24 cellular contexts compared by ENCODE assay signal in the genomic region with DNA sequence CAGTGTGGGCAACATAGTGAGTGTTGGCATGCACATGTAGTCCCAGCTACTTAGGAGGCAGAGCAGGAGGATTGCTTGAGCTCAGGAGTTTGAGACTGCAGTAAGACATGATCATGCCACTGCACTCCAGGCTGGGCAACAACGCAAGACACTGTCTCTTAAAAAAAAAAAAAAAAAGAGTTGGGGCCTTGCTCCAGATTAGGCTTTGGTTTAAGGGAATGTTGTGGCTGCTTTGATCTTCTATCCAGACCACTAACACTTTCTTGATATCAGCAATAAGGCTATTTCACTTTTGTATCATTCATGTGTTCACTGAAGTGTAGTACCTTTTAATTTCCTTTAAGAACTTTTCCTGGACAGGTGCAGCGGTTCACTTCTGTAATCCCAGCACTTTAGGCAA. TPM values are rescaled to one million over a fixed set of nuclear protein-coding genes. Genes with fewer than 3 reads are reported as not detected.
DNase-seq lines count a peak whose midpoint lies in the region; ATAC-seq, FAIRE-seq and TF ChIP-seq lines count a peak whose summit lies in the region.
"Had no signal": no experiment of that assay in that cellular context is flagged by ENCODE, and none has a peak within 500 bp of the region (broad histone marks: within the 10 kb centered on the region; RNA-seq: fewer than 3 reads in every experiment).

No MANE protein-coding gene starts in this region.

- TF ChIP-seq CTCF in HepG2 (CRISPR knock-in tag; IDR thresholded peaks at IDR 0.05) (no peak), right lobe of liver (IDR thresholded peaks at IDR 0.05) (no peak), DOHH2 (IDR thresholded peaks at IDR 0.05; ENCODE audit: low read depth, low read length, poor library complexity, severe bottlenecking) (no peak), activated B cell treated with CpG ODN at 0.5 μM for 24 hours (IDR thresholded peaks at IDR 0.05) (no peak)

- CTCF ChIA-PET in HepG2 (lab: Yijun Ruan, JAX; ENCODE audit: low intra/inter-chr PET ratio, low total read pairs), result no interaction called here
- CTCF ChIA-PET in activated B cell treated with CpG ODN at 0.5 μM for 24 hours (lab: Charles Lee), result no interaction called here

- in situ Hi-C loops in HepG2 (cut with HindIII; ENCODE audit: extremely low pct_ligation_motif_present, low pct_unique_long_range_greater_than_20kb), result loop anchor here (25.0 kb wide), 1 partner anchor 815 kb away; a partner anchor contains a TSS

- H3K27ac Mint-ChIP-seq in activated B cell treated with CpG ODN at 0.5 μM for 24 hours, result peak overlapping the region; percentile 35
- H3K27ac Mint-ChIP-seq: CD8-positive, alpha-beta T cell; HFFc6 had no signal

- no peak for TF ChIP-seq POLR2A in HepG2 (IDR thresholded peaks at IDR 0.05; ENCODE audit: insufficient read depth in 1 of 2, low read depth in 2 of 2, low read length in 2 of 2)
- TF ChIP-seq POLR2A in right lobe of liver (IDR thresholded peaks at IDR 0.05), result no peak

- POLR2A ChIA-PET in HepG2 (lab: Yijun Ruan, JAX) (interaction anchor here (2.4 to 22.7 kb wide), 5 partner anchors 6 to 34 kb away, joined by 14 to 977 read pairs (median 33); a partner anchor contains a TSS), activated B cell treated with CpG ODN at 0.5 μM for 24 hours (lab: Charles Lee) (interaction anchor here (2.3 to 2.9 kb wide), 2 partner anchors 8 to 12 kb away, joined by 17 to 22 read pairs; a partner anchor contains a TSS)

- no peaks in the 10 kb centered on the region for H3K27me3 ChIP-seq in HepG2 (ENCODE audit: control insufficient read depth in 1 of 2, insufficient read depth in 2 of 2, low read length in 2 of 2)
- H3K27me3 ChIP-seq in right lobe of liver, result no peaks in the 10 kb centered on the region
- H3K27me3 ChIP-seq in BLaER1, result no peaks in the 10 kb centered on the region
- H3K27me3 ChIP-seq in DOHH2 (ENCODE audit: control insufficient read depth, low read length), result no peaks in the 10 kb centered on the region
- H3K27me3 ChIP-seq: BE2C had no signal

- ATAC-seq in HepG2, result no peak
- no peak for ATAC-seq in right lobe of liver
- ATAC-seq in activated B cell treated with CpG ODN at 0.5 μM for 24 hours (ENCODE audit: low read depth), result no peak
- ATAC-seq: CD8-positive, alpha-beta T cell had no signal

- no peak overlapping the region for H3K4me3 Mint-ChIP-seq in activated B cell treated with CpG ODN at 0.5 μM for 24 hours
- H3K4me3 Mint-ChIP-seq: CD4-positive, CD25-positive, alpha-beta regulatory T cell; CD8-positive, alpha-beta T cell; HFFc6 had no signal

- H3K4me1 Mint-ChIP-seq in activated B cell treated with CpG ODN at 0.5 μM for 24 hours, result peaks cover 40% of the 10 kb centered on the region

- H3K4me1 ChIP-seq in HepG2 (ENCODE audit: insufficient read depth, low read length), result peaks cover 37% of the 10 kb centered on the region
- H3K4me1 ChIP-seq in right lobe of liver, result peaks cover 0 to 31% (median 14%) of the 10 kb centered on the region in 4 donors
- H3K4me1 ChIP-seq in BLaER1, result peaks cover 47% of the 10 kb centered on the region
- H3K4me1 ChIP-seq in DOHH2 (ENCODE audit: control insufficient read depth, low read length), result peaks cover 15% of the 10 kb centered on the region
- H3K4me1 ChIP-seq: BE2C, Caco-2, HAP-1 had no signal

- WGBS in HepG2 (ENCODE audit: low lambda C conversion rate), result 95% methylated on average over 2 of the region's 2 CpGs
- 94% methylated on average over 2 of the region's 2 CpGs for WGBS in right lobe of liver (ENCODE audit: insufficient coverage, low coverage, low lambda C conversion rate, missing lambda C conversion rate)

- H3K27me3 Mint-ChIP-seq in activated B cell treated with CpG ODN at 0.5 μM for 24 hours, result no peaks in the 10 kb centered on the region
- H3K27me3 Mint-ChIP-seq: CD4-positive, CD25-positive, alpha-beta regulatory T cell had no signal

- H3K36me3 Mint-ChIP-seq in activated B cell treated with CpG ODN at 0.5 μM for 24 hours (ENCODE audit: low read depth), result peaks cover 22% of the 10 kb centered on the region

- no peak for FAIRE-seq in HepG2 (lab: Jason Lieb, UNC)
- FAIRE-seq: GM12892, H54 had no signal

- H3K36me3 ChIP-seq in HepG2 (replicated peaks in 1 of 2; ENCODE audit: control insufficient read depth in 1 of 2, insufficient read depth in 2 of 2, low read length in 2 of 2), result peaks cover 15 to 16% of the 10 kb centered on the region in 2 experiments
- peaks cover 0 to 17% (median 4%) of the 10 kb centered on the region in 4 donors for H3K36me3 ChIP-seq in right lobe of liver
- peaks cover 23% of the 10 kb centered on the region for H3K36me3 ChIP-seq in BLaER1
- peaks cover 11% of the 10 kb centered on the region; the same call in 1 of the 2 replicates for H3K36me3 ChIP-seq in DOHH2 (ENCODE audit: control insufficient read depth, low read length)
- H3K36me3 ChIP-seq: BE2C had no signal

- H3K9me3 ChIP-seq in HepG2 (ENCODE audit: low read length) (no peaks in the 10 kb centered on the region), right lobe of liver (no peaks in the 10 kb centered on the region), BLaER1 (no peaks in the 10 kb centered on the region), DOHH2 (ENCODE audit: control insufficient read depth, insufficient read depth, low read length) (no peaks in the 10 kb centered on the region)
- H3K9me3 ChIP-seq: BE2C, Caco-2, HAP-1 had no signal

- H3K4me2 ChIP-seq in HepG2 (ENCODE audit: low read depth, low read length), result no peak overlapping the region
- H3K4me2 ChIP-seq in BLaER1, result peak overlapping the region; percentile 41
- H3K4me2 ChIP-seq in DOHH2 (ENCODE audit: low read length), result peak overlapping the region; percentile 28

- TF ChIP-seq RAD21 in HepG2 (CRISPR knock-in tag; IDR thresholded peaks at IDR 0.05), result no peak

- DNase-seq in HepG2 (ENCODE audit: low spot score) (no peak), right lobe of liver (no peak), activated B cell treated with CpG ODN at 0.5 μM for 24 hours (no peak), Ammon's horn (ENCODE audit: low spot score) (no peak), NCI-H1930 (lab: John Stamatoyannopoulos, UW) (no peak), mucosa of gallbladder (ENCODE audit: low spot score) (no peak)
- DNase-seq: BE2C; Caco-2; CD4-positive, CD25-positive, alpha-beta regulatory T cell; CD8-positive, alpha-beta T cell; DMS153; DND-41; EL; GDM1; GOT3; HFFc6 had no signal

- no peaks in the 10 kb centered on the region for H3K9me2 ChIP-seq in DOHH2 (replicated peaks; ENCODE audit: control insufficient read depth, low read length)

- no peak overlapping the region for H3K4me3 ChIP-seq in HepG2 (replicated peaks in 1 of 3; ENCODE audit: insufficient read depth in 1 of 3, low read depth in 2 of 3, low read length in 3 of 3)
- H3K4me3 ChIP-seq in right lobe of liver, result no peak overlapping the region
- H3K4me3 ChIP-seq in BLaER1, result no peak overlapping the region
- no peak overlapping the region for H3K4me3 ChIP-seq in DOHH2 (ENCODE audit: low read length)
- H3K4me3 ChIP-seq: HAP-1 had no signal

- BruUV-seq in HepG2 (replicated peaks; lab: Mats Ljungman, UMichigan), result no TSS peak

- intact Hi-C loops in HepG2 (cut with micrococcal nuclease; ENCODE audit: unreplicated experiment) (no loop called here), right lobe of liver (cut with DNase I) (no loop called here), activated B cell treated with CpG ODN at 0.5 μM for 24 hours (cut with micrococcal nuclease) (no loop called here)

- H3K9me3 Mint-ChIP-seq in activated B cell treated with CpG ODN at 0.5 μM for 24 hours, result no peaks in the 10 kb centered on the region
- H3K9me3 Mint-ChIP-seq: CD4-positive, CD25-positive, alpha-beta regulatory T cell; CD8-positive, alpha-beta T cell; HFFc6 had no signal

- no peaks in the 10 kb centered on the region for H4K20me1 ChIP-seq in HepG2 (ENCODE audit: insufficient read depth, low read length)
- H4K20me1 ChIP-seq in BLaER1, result no peaks in the 10 kb centered on the region
- no peaks in the 10 kb centered on the region for H4K20me1 ChIP-seq in DOHH2 (ENCODE audit: control insufficient read depth, insufficient read depth, low read depth, low read length)

- H3K27ac ChIP-seq in HepG2 (ENCODE audit: extremely low read length, insufficient read depth, low read length), result no peak overlapping the region
- no peak overlapping the region for H3K27ac ChIP-seq in right lobe of liver
- H3K27ac ChIP-seq in BLaER1, result no peak overlapping the region
- no peak overlapping the region for H3K27ac ChIP-seq in DOHH2 (ENCODE audit: low read depth, low read length)
- H3K27ac ChIP-seq: C4-2B had no signal

- H3F3A ChIP-seq in DOHH2 (ENCODE audit: control insufficient read depth, insufficient read depth), result peaks cover 11% of the 10 kb centered on the region; the same call in 1 of the 2 replicates

- H3K9ac ChIP-seq in HepG2 (ENCODE audit: insufficient read depth, low read depth, low read length) (no peak overlapping the region), BLaER1 (no peak overlapping the region)

- H3K79me2 ChIP-seq in HepG2 (ENCODE audit: insufficient read depth, low read length) (no peaks in the 10 kb centered on the region), DOHH2 (ENCODE audit: control insufficient read depth, low read length) (no peaks in the 10 kb centered on the region)

- no peak overlapping the region for H2AFZ ChIP-seq in HepG2 (ENCODE audit: low read length)

- TF ChIP-seq EP300 in HepG2 (IDR thresholded peaks at IDR 0.05; ENCODE audit: low read depth in 2 of 2, low read length in 2 of 2) (no peak), HepG2 (CRISPR knock-in tag; IDR thresholded peaks at IDR 0.05; ENCODE audit: borderline replicate concordance) (no peak)

RNA-seq across cellular contexts. Expression of a gene that starts 2.8 kb away (rescaled TPM):
- total RNA-seq in HepG2 (2016; rRNA removed; fragmentation: Illumina TruSeq; extraction: Trizol) (3.1 and 5.8 TPM in 2 replicates), right lobe of liver (10 to 100 TPM in 3 of 6 experiments, 1 to 10 TPM in 3; 1.5 to 32.5 (median 9.3) TPM), activated B cell treated with CpG ODN at 0.5 μM for 24 hours (2.3 and 2.4 TPM in 2 replicates), mucosa of gallbladder (0.81 TPM)
- total RNA-seq in HepG2 (2016; cell fraction: cytosol; rRNA removed; fragmentation: Illumina TruSeq; extraction: Trizol; ENCODE audit: low read depth), result 2.1 and 4.3 TPM in 2 replicates
- total RNA-seq in HepG2 (2016; cell fraction: insoluble cytoplasmic fraction; rRNA removed; fragmentation: Illumina TruSeq; extraction: Trizol), result 4.0 and 5.2 TPM in 2 replicates
- total RNA-seq in HepG2 (2016; cell fraction: membrane; rRNA removed; fragmentation: Illumina TruSeq; extraction: Trizol), result 2.2 and 3.3 TPM in 2 replicates
- 4.1 and 5.6 TPM in 2 replicates for total RNA-seq in HepG2 (2016; cell fraction: nucleus; rRNA removed; fragmentation: Illumina TruSeq; extraction: Trizol)
- polyA plus RNA-seq in HepG2 (2011; rRNA removed), result 2.7 and 3.6 TPM in 2 replicates
- 2.3 and 4.4 TPM in 2 replicates for polyA plus RNA-seq in HepG2 (2011; cell fraction: cytosol; rRNA removed)
- polyA plus RNA-seq in HepG2 (2011; cell fraction: nucleus; rRNA removed), result 11.8 and 15.0 TPM in 2 replicates
- polyA plus RNA-seq in HepG2 (2012), result 2.5 and 2.7 TPM in 2 replicates
- polyA plus RNA-seq in HepG2 (2016; cell fraction: cytosol; fragmentation: Illumina TruSeq; extraction: Trizol; ENCODE audit: low read depth), result 3.0 and 3.4 TPM in 2 replicates
- polyA plus RNA-seq in HepG2 (2016; cell fraction: insoluble cytoplasmic fraction; fragmentation: Illumina TruSeq; extraction: Trizol; ENCODE audit: low read depth), result 2.7 and 3.0 TPM in 2 replicates
- 1.9 and 2.4 TPM in 2 replicates for polyA plus RNA-seq in HepG2 (2016; cell fraction: membrane; fragmentation: Illumina TruSeq; extraction: Trizol; ENCODE audit: low read depth)
- polyA plus RNA-seq in HepG2 (2016; cell fraction: nucleus; fragmentation: Illumina TruSeq; extraction: Trizol; ENCODE audit: insufficient read depth, low read depth), result 6.4 and 7.9 TPM in 2 replicates
- 1.6 and 7.9 TPM in 2 replicates for polyA minus RNA-seq in HepG2 (2011; rRNA and poly(A)+ RNA removed; ENCODE audit: low replicate concordance)
- polyA minus RNA-seq in HepG2 (2011; cell fraction: cytosol; rRNA and poly(A)+ RNA removed), result 2.1 TPM in 2 replicates
- 3.9 and 4.2 TPM in 2 replicates for polyA minus RNA-seq in HepG2 (2011; cell fraction: nucleus; rRNA and poly(A)+ RNA removed)
- total RNA-seq: A172, A673, HFFc6 had no signal

RNA-seq across cellular contexts. Expression of a gene that starts 8.3 kb away (rescaled TPM):
- total RNA-seq in HepG2 (2016; rRNA removed; fragmentation: Illumina TruSeq; extraction: Trizol) (608 and 713 TPM in 2 replicates), right lobe of liver (100 to 1,000 TPM in 4 of 6 experiments, 10 to 100 TPM in 2; 81.7 to 119 (median 107) TPM), activated B cell treated with CpG ODN at 0.5 μM for 24 hours (406 and 449 TPM in 2 replicates), mucosa of gallbladder (161 TPM)
- total RNA-seq in HepG2 (2016; cell fraction: cytosol; rRNA removed; fragmentation: Illumina TruSeq; extraction: Trizol; ENCODE audit: low read depth), result 168 and 169 TPM in 2 replicates
- total RNA-seq in HepG2 (2016; cell fraction: insoluble cytoplasmic fraction; rRNA removed; fragmentation: Illumina TruSeq; extraction: Trizol), result 588 and 713 TPM in 2 replicates
- total RNA-seq in HepG2 (2016; cell fraction: membrane; rRNA removed; fragmentation: Illumina TruSeq; extraction: Trizol), result 219 and 226 TPM in 2 replicates
- total RNA-seq in HepG2 (2016; cell fraction: nucleus; rRNA removed; fragmentation: Illumina TruSeq; extraction: Trizol), result 227 and 232 TPM in 2 replicates
- polyA plus RNA-seq in HepG2 (2011; rRNA removed), result 144 and 159 TPM in 2 replicates
- 166 and 205 TPM in 2 replicates for polyA plus RNA-seq in HepG2 (2011; cell fraction: cytosol; rRNA removed)
- polyA plus RNA-seq in HepG2 (2011; cell fraction: nucleus; rRNA removed), result 178 and 230 TPM in 2 replicates
- 318 and 352 TPM in 2 replicates for polyA plus RNA-seq in HepG2 (2012)
- 166 and 179 TPM in 2 replicates for polyA plus RNA-seq in HepG2 (2016; cell fraction: cytosol; fragmentation: Illumina TruSeq; extraction: Trizol; ENCODE audit: low read depth)
- polyA plus RNA-seq in HepG2 (2016; cell fraction: insoluble cytoplasmic fraction; fragmentation: Illumina TruSeq; extraction: Trizol; ENCODE audit: low read depth), result 679 and 694 TPM in 2 replicates
- 175 and 190 TPM in 2 replicates for polyA plus RNA-seq in HepG2 (2016; cell fraction: membrane; fragmentation: Illumina TruSeq; extraction: Trizol; ENCODE audit: low read depth)
- polyA plus RNA-seq in HepG2 (2016; cell fraction: nucleus; fragmentation: Illumina TruSeq; extraction: Trizol; ENCODE audit: insufficient read depth, low read depth), result 333 and 365 TPM in 2 replicates
- 25.5 and 44.3 TPM in 2 replicates for polyA minus RNA-seq in HepG2 (2011; rRNA and poly(A)+ RNA removed; ENCODE audit: low replicate concordance)
- 59.6 and 69.7 TPM in 2 replicates for polyA minus RNA-seq in HepG2 (2011; cell fraction: cytosol; rRNA and poly(A)+ RNA removed)
- 42.1 and 46.1 TPM in 2 replicates for polyA minus RNA-seq in HepG2 (2011; cell fraction: nucleus; rRNA and poly(A)+ RNA removed)

RNA-seq across cellular contexts. Expression of a gene that starts 12.9 kb away (rescaled TPM):
- total RNA-seq in HepG2 (2016; rRNA removed; fragmentation: Illumina TruSeq; extraction: Trizol) (4.7 and 5.2 TPM in 2 replicates), right lobe of liver (1 to 10 TPM; 1.4 to 2.9 (median 2.1) TPM), activated B cell treated with CpG ODN at 0.5 μM for 24 hours (5.4 and 5.5 TPM in 2 replicates), mucosa of gallbladder (2.8 TPM)
- total RNA-seq in HepG2 (2016; cell fraction: cytosol; rRNA removed; fragmentation: Illumina TruSeq; extraction: Trizol; ENCODE audit: low read depth), result 6.6 and 7.1 TPM in 2 replicates
- 4.7 and 5.6 TPM in 2 replicates for total RNA-seq in HepG2 (2016; cell fraction: insoluble cytoplasmic fraction; rRNA removed; fragmentation: Illumina TruSeq; extraction: Trizol)
- total RNA-seq in HepG2 (2016; cell fraction: membrane; rRNA removed; fragmentation: Illumina TruSeq; extraction: Trizol), result 9.2 and 10.6 TPM in 2 replicates
- 3.4 and 5.1 TPM in 2 replicates for total RNA-seq in HepG2 (2016; cell fraction: nucleus; rRNA removed; fragmentation: Illumina TruSeq; extraction: Trizol)
- 2.5 and 3.4 TPM in 2 replicates for polyA plus RNA-seq in HepG2 (2011; rRNA removed)
- 2.9 and 5.2 TPM in 2 replicates for polyA plus RNA-seq in HepG2 (2011; cell fraction: cytosol; rRNA removed)
- polyA plus RNA-seq in HepG2 (2011; cell fraction: nucleus; rRNA removed), result 3.5 and 3.9 TPM in 2 replicates
- 2.2 and 2.5 TPM in 2 replicates for polyA plus RNA-seq in HepG2 (2012)
- polyA plus RNA-seq in HepG2 (2016; cell fraction: cytosol; fragmentation: Illumina TruSeq; extraction: Trizol; ENCODE audit: low read depth), result 3.4 and 5.1 TPM in 2 replicates
- polyA plus RNA-seq in HepG2 (2016; cell fraction: insoluble cytoplasmic fraction; fragmentation: Illumina TruSeq; extraction: Trizol; ENCODE audit: low read depth), result 4.5 and 4.7 TPM in 2 replicates
- 6.1 and 7.7 TPM in 2 replicates for polyA plus RNA-seq in HepG2 (2016; cell fraction: membrane; fragmentation: Illumina TruSeq; extraction: Trizol; ENCODE audit: low read depth)
- polyA plus RNA-seq in HepG2 (2016; cell fraction: nucleus; fragmentation: Illumina TruSeq; extraction: Trizol; ENCODE audit: insufficient read depth, low read depth), result 3.5 and 4.8 TPM in 2 replicates
- polyA minus RNA-seq in HepG2 (2011; rRNA and poly(A)+ RNA removed; ENCODE audit: low replicate concordance), result 0.58 and 9.0 TPM in 2 replicates
- 3.0 and 3.9 TPM in 2 replicates for polyA minus RNA-seq in HepG2 (2011; cell fraction: cytosol; rRNA and poly(A)+ RNA removed)
- 6.1 and 6.6 TPM in 2 replicates for polyA minus RNA-seq in HepG2 (2011; cell fraction: nucleus; rRNA and poly(A)+ RNA removed)
- total RNA-seq: A172 had no signal

RNA-seq across cellular contexts. Expression of a gene that starts 13.1 kb away (rescaled TPM):
- 257 and 342 TPM in 2 replicates for total RNA-seq in HepG2 (2016; rRNA removed; fragmentation: Illumina TruSeq; extraction: Trizol)
- total RNA-seq in HepG2 (2016; cell fraction: cytosol; rRNA removed; fragmentation: Illumina TruSeq; extraction: Trizol; ENCODE audit: low read depth), result 34.1 and 39.6 TPM in 2 replicates
- total RNA-seq in HepG2 (2016; cell fraction: insoluble cytoplasmic fraction; rRNA removed; fragmentation: Illumina TruSeq; extraction: Trizol), result 258 and 327 TPM in 2 replicates
- 160 and 166 TPM in 2 replicates for total RNA-seq in HepG2 (2016; cell fraction: membrane; rRNA removed; fragmentation: Illumina TruSeq; extraction: Trizol)
- 174 and 191 TPM in 2 replicates for total RNA-seq in HepG2 (2016; cell fraction: nucleus; rRNA removed; fragmentation: Illumina TruSeq; extraction: Trizol)
- polyA plus RNA-seq in HepG2 (2011; rRNA removed), result 150 and 176 TPM in 2 replicates
- polyA plus RNA-seq in HepG2 (2011; cell fraction: cytosol; rRNA removed), result 134 and 153 TPM in 2 replicates
- polyA plus RNA-seq in HepG2 (2011; cell fraction: nucleus; rRNA removed), result 221 and 233 TPM in 2 replicates
- polyA plus RNA-seq in HepG2 (2012), result 123 and 142 TPM in 2 replicates
- polyA plus RNA-seq in HepG2 (2016; cell fraction: cytosol; fragmentation: Illumina TruSeq; extraction: Trizol; ENCODE audit: low read depth), result 37.7 and 39.7 TPM in 2 replicates
- 251 and 268 TPM in 2 replicates for polyA plus RNA-seq in HepG2 (2016; cell fraction: insoluble cytoplasmic fraction; fragmentation: Illumina TruSeq; extraction: Trizol; ENCODE audit: low read depth)
- polyA plus RNA-seq in HepG2 (2016; cell fraction: membrane; fragmentation: Illumina TruSeq; extraction: Trizol; ENCODE audit: low read depth), result 114 and 116 TPM in 2 replicates
- polyA plus RNA-seq in HepG2 (2016; cell fraction: nucleus; fragmentation: Illumina TruSeq; extraction: Trizol; ENCODE audit: insufficient read depth, low read depth), result 253 and 275 TPM in 2 replicates
- polyA minus RNA-seq in HepG2 (2011; rRNA and poly(A)+ RNA removed; ENCODE audit: low replicate concordance), result 74.6 and 273 TPM in 2 replicates
- 98.7 and 103 TPM in 2 replicates for polyA minus RNA-seq in HepG2 (2011; cell fraction: cytosol; rRNA and poly(A)+ RNA removed)
- polyA minus RNA-seq in HepG2 (2011; cell fraction: nucleus; rRNA and poly(A)+ RNA removed), result 146 and 181 TPM in 2 replicates
- total RNA-seq in right lobe of liver, result 100 to 1,000 TPM in 3 of 6 experiments, 10 to 100 TPM in 3; 65.9 to 180 (median 103) TPM
- 84.3 and 86.5 TPM in 2 replicates for total RNA-seq in activated B cell treated with CpG ODN at 0.5 μM for 24 hours
- 91.8 TPM for total RNA-seq in mucosa of gallbladder

RNA-seq across cellular contexts. Expression of a gene that starts 13.7 kb away (rescaled TPM):
- total RNA-seq in HepG2 (2016; rRNA removed; fragmentation: Illumina TruSeq; extraction: Trizol), result 71.2 and 78.7 TPM in 2 replicates
- 68.4 and 89.8 TPM in 2 replicates for total RNA-seq in HepG2 (2016; cell fraction: cytosol; rRNA removed; fragmentation: Illumina TruSeq; extraction: Trizol; ENCODE audit: low read depth)
- 67.6 and 78.5 TPM in 2 replicates for total RNA-seq in HepG2 (2016; cell fraction: insoluble cytoplasmic fraction; rRNA removed; fragmentation: Illumina TruSeq; extraction: Trizol)
- total RNA-seq in HepG2 (2016; cell fraction: membrane; rRNA removed; fragmentation: Illumina TruSeq; extraction: Trizol), result 77.6 and 98.8 TPM in 2 replicates
- total RNA-seq in HepG2 (2016; cell fraction: nucleus; rRNA removed; fragmentation: Illumina TruSeq; extraction: Trizol), result 54.8 and 64.3 TPM in 2 replicates
- polyA plus RNA-seq in HepG2 (2011; rRNA removed), result 60.5 and 63.9 TPM in 2 replicates
- 49.4 and 73.1 TPM in 2 replicates for polyA plus RNA-seq in HepG2 (2011; cell fraction: cytosol; rRNA removed)
- polyA plus RNA-seq in HepG2 (2011; cell fraction: nucleus; rRNA removed), result 212 and 227 TPM in 2 replicates
- 50.7 and 62.7 TPM in 2 replicates for polyA plus RNA-seq in HepG2 (2012)
- 103 and 134 TPM in 2 replicates for polyA plus RNA-seq in HepG2 (2016; cell fraction: cytosol; fragmentation: Illumina TruSeq; extraction: Trizol; ENCODE audit: low read depth)
- 96.0 and 104 TPM in 2 replicates for polyA plus RNA-seq in HepG2 (2016; cell fraction: insoluble cytoplasmic fraction; fragmentation: Illumina TruSeq; extraction: Trizol; ENCODE audit: low read depth)
- polyA plus RNA-seq in HepG2 (2016; cell fraction: membrane; fragmentation: Illumina TruSeq; extraction: Trizol; ENCODE audit: low read depth), result 99.3 and 118 TPM in 2 replicates
- polyA plus RNA-seq in HepG2 (2016; cell fraction: nucleus; fragmentation: Illumina TruSeq; extraction: Trizol; ENCODE audit: insufficient read depth, low read depth), result 175 and 183 TPM in 2 replicates
- 16.0 and 62.4 TPM in 2 replicates for polyA minus RNA-seq in HepG2 (2011; rRNA and poly(A)+ RNA removed; ENCODE audit: low replicate concordance)
- 10.1 and 13.6 TPM in 2 replicates for polyA minus RNA-seq in HepG2 (2011; cell fraction: cytosol; rRNA and poly(A)+ RNA removed)
- 35.1 and 41.2 TPM in 2 replicates for polyA minus RNA-seq in HepG2 (2011; cell fraction: nucleus; rRNA and poly(A)+ RNA removed)
- 10 to 100 TPM; 10.2 to 21.4 (median 11.9) TPM for total RNA-seq in right lobe of liver
- total RNA-seq in activated B cell treated with CpG ODN at 0.5 μM for 24 hours, result 22.5 and 22.6 TPM in 2 replicates
- total RNA-seq in mucosa of gallbladder, result 24.0 TPM
